1 cellular context compared by ENCODE assay signal in the genomic region with DNA sequence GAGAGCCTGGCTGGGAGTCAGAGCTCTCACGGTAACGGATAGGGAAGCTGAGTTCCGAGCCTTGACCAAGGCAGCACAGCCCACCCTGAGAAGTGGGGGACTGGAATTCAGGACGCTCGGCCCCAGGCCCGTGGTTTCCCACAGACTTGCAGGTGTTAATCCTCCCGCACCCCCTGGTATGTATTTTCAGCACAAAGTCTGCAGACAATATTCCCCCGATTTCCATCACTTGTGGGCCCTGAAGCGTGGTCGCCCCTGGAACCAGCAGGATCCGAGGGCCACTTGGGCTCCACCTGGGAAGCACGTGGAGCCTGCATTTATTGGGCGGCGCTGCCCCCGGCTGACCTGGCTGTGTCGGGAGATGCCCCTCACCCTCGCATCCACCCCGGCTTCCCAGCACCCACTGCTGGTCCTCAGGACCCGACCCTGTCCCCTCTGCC.
TF ChIP-seq lines count a peak whose summit lies in the region.

No MANE protein-coding gene starts in this region.

TF ChIP-seq in K562, 482 proteins besides CTCF, POLR2A, EP300 and RAD21 (continued from another document):
- TF ChIP-seq, protein P1, sequence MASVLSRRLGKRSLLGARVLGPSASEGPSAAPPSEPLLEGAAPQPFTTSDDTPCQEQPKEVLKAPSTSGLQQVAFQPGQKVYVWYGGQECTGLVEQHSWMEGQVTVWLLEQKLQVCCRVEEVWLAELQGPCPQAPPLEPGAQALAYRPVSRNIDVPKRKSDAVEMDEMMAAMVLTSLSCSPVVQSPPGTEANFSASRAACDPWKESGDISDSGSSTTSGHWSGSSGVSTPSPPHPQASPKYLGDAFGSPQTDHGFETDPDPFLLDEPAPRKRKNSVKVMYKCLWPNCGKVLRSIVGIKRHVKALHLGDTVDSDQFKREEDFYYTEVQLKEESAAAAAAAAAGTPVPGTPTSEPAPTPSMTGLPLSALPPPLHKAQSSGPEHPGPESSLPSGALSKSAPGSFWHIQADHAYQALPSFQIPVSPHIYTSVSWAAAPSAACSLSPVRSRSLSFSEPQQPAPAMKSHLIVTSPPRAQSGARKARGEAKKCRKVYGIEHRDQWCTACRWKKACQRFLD (CRISPR knock-in tag; IDR thresholded peaks at IDR 0.05): peak; percentile 85; the same call in 1 of the 2 replicates
- peak; percentile 34; the same call in 1 of the 2 replicates for TF ChIP-seq ZBTB17 (CRISPR knock-in tag; IDR thresholded peaks at IDR 0.05)
- no peak for TF ChIP-seq EGR1 (conservative IDR thresholded peaks at IDR 0.05)
- TF ChIP-seq L3MBTL2 (IDR thresholded peaks at IDR 0.05): peak; percentile 83
- TF ChIP-seq, protein P2, sequence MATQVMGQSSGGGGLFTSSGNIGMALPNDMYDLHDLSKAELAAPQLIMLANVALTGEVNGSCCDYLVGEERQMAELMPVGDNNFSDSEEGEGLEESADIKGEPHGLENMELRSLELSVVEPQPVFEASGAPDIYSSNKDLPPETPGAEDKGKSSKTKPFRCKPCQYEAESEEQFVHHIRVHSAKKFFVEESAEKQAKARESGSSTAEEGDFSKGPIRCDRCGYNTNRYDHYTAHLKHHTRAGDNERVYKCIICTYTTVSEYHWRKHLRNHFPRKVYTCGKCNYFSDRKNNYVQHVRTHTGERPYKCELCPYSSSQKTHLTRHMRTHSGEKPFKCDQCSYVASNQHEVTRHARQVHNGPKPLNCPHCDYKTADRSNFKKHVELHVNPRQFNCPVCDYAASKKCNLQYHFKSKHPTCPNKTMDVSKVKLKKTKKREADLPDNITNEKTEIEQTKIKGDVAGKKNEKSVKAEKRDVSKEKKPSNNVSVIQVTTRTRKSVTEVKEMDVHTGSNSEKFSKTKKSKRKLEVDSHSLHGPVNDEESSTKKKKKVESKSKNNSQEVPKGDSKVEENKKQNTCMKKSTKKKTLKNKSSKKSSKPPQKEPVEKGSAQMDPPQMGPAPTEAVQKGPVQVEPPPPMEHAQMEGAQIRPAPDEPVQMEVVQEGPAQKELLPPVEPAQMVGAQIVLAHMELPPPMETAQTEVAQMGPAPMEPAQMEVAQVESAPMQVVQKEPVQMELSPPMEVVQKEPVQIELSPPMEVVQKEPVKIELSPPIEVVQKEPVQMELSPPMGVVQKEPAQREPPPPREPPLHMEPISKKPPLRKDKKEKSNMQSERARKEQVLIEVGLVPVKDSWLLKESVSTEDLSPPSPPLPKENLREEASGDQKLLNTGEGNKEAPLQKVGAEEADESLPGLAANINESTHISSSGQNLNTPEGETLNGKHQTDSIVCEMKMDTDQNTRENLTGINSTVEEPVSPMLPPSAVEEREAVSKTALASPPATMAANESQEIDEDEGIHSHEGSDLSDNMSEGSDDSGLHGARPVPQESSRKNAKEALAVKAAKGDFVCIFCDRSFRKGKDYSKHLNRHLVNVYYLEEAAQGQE (CRISPR knock-in tag; IDR thresholded peaks at IDR 0.05; ENCODE audit: low read depth): 0 out of 2 replicates have a peak, but pooled peaks have one; percentile 24
- TF ChIP-seq, protein P3, sequence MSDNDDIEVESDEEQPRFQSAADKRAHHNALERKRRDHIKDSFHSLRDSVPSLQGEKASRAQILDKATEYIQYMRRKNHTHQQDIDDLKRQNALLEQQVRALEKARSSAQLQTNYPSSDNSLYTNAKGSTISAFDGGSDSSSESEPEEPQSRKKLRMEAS (CRISPR knock-in tag; IDR thresholded peaks at IDR 0.05): peak; percentile 74
TF ChIP-seq in K562: peak in this region for 28.
